In genomic region chr21:43578677-43579313, GRCh38 we compare ENCODE assay signal across 31 cellular contexts.
DNase-seq lines count a peak whose midpoint lies in the region; ATAC-seq and TF ChIP-seq lines count a peak whose summit lies in the region.
"Had no signal": no experiment of that assay in that cellular context is flagged by ENCODE, and none has a peak within 500 bp of the region (broad histone marks: within the 10 kb centered on the region; RNA-seq: fewer than 3 reads in every experiment).

No MANE protein-coding gene starts in this region.

- DNase-seq in Right ventricle myocardium superior (peak; percentile 55), cardiac septum (ENCODE audit: low spot score) (no peak), dedifferentiated amniotic fluid mesenchymal stem cell (ENCODE audit: extremely low spot score) (peak; percentile 43), hepatic stellate cell (ENCODE audit: low spot score) (peak; percentile 41), upper lobe of right lung (no peak), NCI-H1436 (lab: John Stamatoyannopoulos, UW) (no peak), HuH-7 (ENCODE audit: low spot score) (no peak)
- DNase-seq: activated CD4-positive, alpha-beta T cell treated with anti-CD3 and anti-CD28 coated beads, Interleukin-2, amount 50 U/mL, for 48 hours; activated CD8-positive, alpha-beta memory T cell treated with anti-CD3 and anti-CD28 coated beads, Interleukin-2, amount 50 U/mL, for 4 hours; aorta; Caco-2; cerebellar nuclear complex; DMS79; effector memory CD4-positive, alpha-beta T cell; erythroblast; islet precursor cell; NCI-H1092; NCI-H2029 treated with DMSO at 0.1 percent for 48 hours; NCI-H345; NCI-H774; SHP77; spleen; stimulated activated CD4-positive, alpha-beta T cell treated with anti-CD3 and anti-CD28 coated beads, Interleukin-4, amount 100 ng/mL, for 1 hour; T-cell; uterus had no signal

- no peaks in the 10 kb centered on the region for H3K36me3 ChIP-seq in upper lobe of right lung
- H3K36me3 ChIP-seq: BLaER1 treated with 17β-estradiol and CSF1 and Interleukin-3, amounts not matched to agents 10 nM and 100 nM; gastroesophageal sphincter; spleen; suprapubic skin; uterus had no signal

- ATAC-seq in Right ventricle myocardium superior (ENCODE audit: poor library complexity) (no peak), upper lobe of right lung (peak; percentile 22), GM18505 (IDR thresholded peaks at IDR 0.05; ENCODE audit: unreplicated experiment) (no peak)
- ATAC-seq: activated naive CD4-positive, alpha-beta T cell treated with anti-CD3 and anti-CD28 coated beads, Interleukin-2, amount 50 U/mL, for 72 hours; gastroesophageal sphincter; stimulated activated memory B cell treated with anti-CD40 and anti-IgM and Interleukin-4, amounts not matched to agents 10 μg/mL and 1 μg/mL and 100 μg/mL, for 72 hours; T-cell had no signal

- peaks cover 11% of the 10 kb centered on the region for H3K4me1 ChIP-seq in upper lobe of right lung
- H3K4me1 ChIP-seq: Caco-2, suprapubic skin had no signal

- no peak overlapping the region for H3K4me3 ChIP-seq in upper lobe of right lung
- H3K4me3 ChIP-seq: BLaER1 treated with 17β-estradiol and CSF1 and Interleukin-3, amounts not matched to agents 10 nM and 100 nM; gastroesophageal sphincter; spleen; suprapubic skin; uterus had no signal

- intact Hi-C loops in Right ventricle myocardium superior (cut with DNase I): no loop called here
- intact Hi-C loops in cardiac septum (cut with DNase I): no loop called here
- intact Hi-C loops in upper lobe of right lung (cut with DNase I): no loop called here

- no peak overlapping the region for H3K27ac ChIP-seq in upper lobe of right lung
- H3K27ac ChIP-seq: BLaER1 treated with 17β-estradiol and CSF1 and Interleukin-3, amounts not matched to agents 10 nM and 100 nM; suprapubic skin; uterus had no signal

- TF ChIP-seq POLR2A in GM18505 (IDR thresholded peaks at IDR 0.05; ENCODE audit: borderline replicate concordance, extremely low read depth, insufficient read depth, insufficient read length): no peak

- no peaks in the 10 kb centered on the region for H3K9me3 ChIP-seq in upper lobe of right lung
- H3K9me3 ChIP-seq: BLaER1 treated with 17β-estradiol and CSF1 and Interleukin-3, amounts not matched to agents 10 nM and 100 nM; Caco-2; gastroesophageal sphincter; spleen; suprapubic skin; uterus had no signal

- TF ChIP-seq CTCF in upper lobe of right lung (IDR thresholded peaks at IDR 0.05): no peak

- no peaks in the 10 kb centered on the region for H3K27me3 ChIP-seq in upper lobe of right lung
- H3K27me3 ChIP-seq: BLaER1 treated with 17β-estradiol and CSF1 and Interleukin-3, amounts not matched to agents 10 nM and 100 nM; gastroesophageal sphincter; suprapubic skin; uterus had no signal

Comparison
In these comparisons a context has a peak if more than half of its experiments do, and no peak if none do; other contexts are left out.
1. DNase-seq: peak in Right ventricle myocardium superior (single experiment), dedifferentiated amniotic fluid mesenchymal stem cell (single experiment) and hepatic stellate cell (single experiment); none in cardiac septum (single experiment), upper lobe of right lung (single experiment), NCI-H1436 (single experiment) and HuH-7 (single experiment).